Comparison of ENCODE assay signal across 19 cellular contexts in genomic region chr17:62657664-62658063, GRCh38. TPM values are rescaled to one million over a fixed set of nuclear protein-coding genes. Genes with fewer than 3 reads are reported as not detected.
DNase-seq lines count a peak whose midpoint lies in the region; ATAC-seq and TF ChIP-seq lines count a peak whose summit lies in the region.
"Had no signal": no experiment of that assay in that cellular context is flagged by ENCODE, and none has a peak within 500 bp of the region (broad histone marks: within the 10 kb centered on the region; RNA-seq: fewer than 3 reads in every experiment).

No MANE protein-coding gene starts in this region.

- H3K56ac ChIP-seq in H9 (ENCODE audit: insufficient read length, low read depth, low read length), result no peak overlapping the region

- no peak overlapping the region for H3T11ph ChIP-seq in H9 (ENCODE audit: low read length)

- no CpG with 5 or more reads among the region's 9 CpGs for WGBS in H9 (ENCODE audit: extremely low coverage, insufficient read length, low lambda C conversion rate)

- H2BK20ac ChIP-seq in H9 (ENCODE audit: low read depth, low read length, poor library complexity, severe bottlenecking), result no peak overlapping the region

- H3K9me3 ChIP-seq in H9 (ENCODE audit: control insufficient read depth, low read depth, low read length), result no peaks in the 10 kb centered on the region
- H3K9me3 ChIP-seq: HAP-1 had no signal

- H2BK5ac ChIP-seq in H9 (ENCODE audit: insufficient read length, low read length), result no peak overlapping the region

- H4K5ac ChIP-seq in H9 (ENCODE audit: insufficient read length, low read depth, low read length), result no peak overlapping the region

- H3K4me1 ChIP-seq in H9 (ENCODE audit: insufficient read depth, low read length), result no peaks in the 10 kb centered on the region; the same call in 1 of the 2 replicates

- no peak overlapping the region for H4K8ac ChIP-seq in H9 (replicated peaks; ENCODE audit: insufficient read length, low read depth, low read length)

- TF ChIP-seq CTCF in H9 (conservative IDR thresholded peaks at IDR 0.05), result no peak
- TF ChIP-seq CTCF in chondrocyte (IDR thresholded peaks at IDR 0.05), result no peak
- TF ChIP-seq CTCF in mesothelial cell of epicardium (IDR thresholded peaks at IDR 0.05; ENCODE audit: unreplicated experiment), result no peak

- no peaks in the 10 kb centered on the region for H4K20me1 ChIP-seq in H9 (ENCODE audit: control insufficient read depth, insufficient read depth, insufficient read length)

- ATAC-seq in HG02759 (IDR thresholded peaks at IDR 0.05; ENCODE audit: unreplicated experiment) (no peak), HG02610 (IDR thresholded peaks at IDR 0.05; ENCODE audit: unreplicated experiment) (no peak)

- H3K27ac Mint-ChIP-seq in H9, result peak overlapping the region in 2 of 3 experiments; percentile 16 to 78; a peak in 2 of 7 replicates
- no peak overlapping the region for H3K27ac Mint-ChIP-seq in chondrocyte (ENCODE audit: unreplicated experiment)
- H3K27ac Mint-ChIP-seq in mesothelial cell of epicardium, result peak overlapping the region; percentile 71
- H3K27ac Mint-ChIP-seq in activated T-cell treated with anti-CD3 and anti-CD28 coated beads, Interleukin-2, amount 50 U/mL, for 24 hours, result no peak overlapping the region

- no peak overlapping the region for H2BK15ac ChIP-seq in H9 (ENCODE audit: low read depth, low read length)

- no peak for DNase-seq in H9
- DNase-seq in chondrocyte (ENCODE audit: low spot score), result peak; percentile 53
- no peak for DNase-seq in mesothelial cell of epicardium (ENCODE audit: low spot score in 2 of 2, unreplicated experiment in 2 of 2)
- DNase-seq in retina, result peak; percentile 34
- DNase-seq in foreskin melanocyte, result no peak
- DNase-seq in activated T-cell treated with anti-CD3 and anti-CD28 coated beads, Interleukin-2, amount 50 U/mL, for 24 hours, result no peak
- DNase-seq: DMS 273 treated with DMSO at 0.1 percent for 48 hours, DND-41, KG1, MV-4-11, NCI-H1694 treated with DMSO at 0.1 percent for 48 hours, NCI-H774, OCI-M1, SHP77 had no signal

- H3K4me1 Mint-ChIP-seq in H9 (peaks cover 8 to 22% of the 10 kb centered on the region in 2 experiments), chondrocyte (ENCODE audit: low read depth) (peaks cover 51% of the 10 kb centered on the region), mesothelial cell of epicardium (peaks cover 26% of the 10 kb centered on the region)
- peaks cover 16% of the 10 kb centered on the region for H3K4me1 Mint-ChIP-seq in activated T-cell treated with anti-CD3 and anti-CD28 coated beads, Interleukin-2, amount 50 U/mL, for 24 hours (ENCODE audit: low read depth)

- H2BK12ac ChIP-seq in H9 (ENCODE audit: insufficient read length, low read depth, low read length), result no peak overlapping the region

- H3K79me1 ChIP-seq in H9 (ENCODE audit: insufficient read depth, low read depth, low read length, poor library complexity, severe bottlenecking), result no peaks in the 10 kb centered on the region

- H3K27me3 Mint-ChIP-seq in H9 (ENCODE audit: low read depth), result peaks cover 1% of the 10 kb centered on the region; the same call in 1 of the 2 replicates
- H3K27me3 Mint-ChIP-seq in chondrocyte (ENCODE audit: low read depth), result no peaks in the 10 kb centered on the region
- H3K27me3 Mint-ChIP-seq in mesothelial cell of epicardium (ENCODE audit: low read depth), result no peaks in the 10 kb centered on the region
- peaks cover 55% of the 10 kb centered on the region for H3K27me3 Mint-ChIP-seq in activated T-cell treated with anti-CD3 and anti-CD28 coated beads, Interleukin-2, amount 50 U/mL, for 24 hours

- no peak overlapping the region for H4K91ac ChIP-seq in H9 (ENCODE audit: insufficient read length, low read depth, low read length)

- no peaks in the 10 kb centered on the region for H3K27me3 ChIP-seq in H9 (ENCODE audit: insufficient read depth, low read length)

- H2AFZ ChIP-seq in H9 (ENCODE audit: low read length), result no peak overlapping the region

- H3K23ac ChIP-seq in H9 (ENCODE audit: insufficient read length, low read depth, low read length), result no peak overlapping the region

- H3K23me2 ChIP-seq in H9 (ENCODE audit: insufficient read length, low read depth, low read length, poor library complexity, severe bottlenecking), result peaks cover 4% of the 10 kb centered on the region

- H2AK5ac ChIP-seq in H9 (ENCODE audit: insufficient read length, low read length), result no peak overlapping the region

- no peak overlapping the region for H3K9ac ChIP-seq in H9 (ENCODE audit: extremely low read depth, insufficient read length, low read length)

- H3K79me2 ChIP-seq in H9 (ENCODE audit: insufficient read depth, low read length), result no peaks in the 10 kb centered on the region

- H3K4me3 Mint-ChIP-seq in H9, result no peak overlapping the region
- no peak overlapping the region for H3K4me3 Mint-ChIP-seq in chondrocyte (ENCODE audit: unreplicated experiment)
- H3K4me3 Mint-ChIP-seq in mesothelial cell of epicardium, result no peak overlapping the region
- no peak overlapping the region for H3K4me3 Mint-ChIP-seq in activated T-cell treated with anti-CD3 and anti-CD28 coated beads, Interleukin-2, amount 50 U/mL, for 24 hours

- H3K4ac ChIP-seq in H9 (ENCODE audit: low read depth, low read length), result no peak overlapping the region

- no peak overlapping the region for H3K27ac ChIP-seq in H9 (ENCODE audit: insufficient read length, low read depth, low read length)
- H3K27ac ChIP-seq: C4-2B, SK-N-MC had no signal

- H3K9me3 Mint-ChIP-seq in H9 (peaks cover 9% of the 10 kb centered on the region in 2 experiments), chondrocyte (ENCODE audit: low read depth) (peaks cover 8% of the 10 kb centered on the region), mesothelial cell of epicardium (peaks cover 16% of the 10 kb centered on the region)
- peaks cover 13% of the 10 kb centered on the region for H3K9me3 Mint-ChIP-seq in activated T-cell treated with anti-CD3 and anti-CD28 coated beads, Interleukin-2, amount 50 U/mL, for 24 hours

- peaks cover 3 to 22% (median 12%) of the 10 kb centered on the region in 3 experiments for H3K36me3 Mint-ChIP-seq in H9 (ENCODE audit: insufficient read depth in 1 of 3, low read depth in 3 of 3)
- peaks cover 11% of the 10 kb centered on the region for H3K36me3 Mint-ChIP-seq in chondrocyte (ENCODE audit: low read depth)
- peaks cover 13% of the 10 kb centered on the region for H3K36me3 Mint-ChIP-seq in mesothelial cell of epicardium
- no peaks in the 10 kb centered on the region for H3K36me3 Mint-ChIP-seq in activated T-cell treated with anti-CD3 and anti-CD28 coated beads, Interleukin-2, amount 50 U/mL, for 24 hours (ENCODE audit: low read depth)

- H3K18ac ChIP-seq in H9 (ENCODE audit: insufficient read length, low read depth, low read length), result no peak overlapping the region

- H2BK120ac ChIP-seq in H9 (ENCODE audit: low read depth, low read length, poor library complexity, severe bottlenecking), result no peak overlapping the region

- no peak overlapping the region for H3K4me2 ChIP-seq in H9 (ENCODE audit: insufficient read depth, insufficient read length, low read length)

- no peak overlapping the region for H3K14ac ChIP-seq in H9 (ENCODE audit: insufficient read depth, low read length)

RNA-seq across cellular contexts. Expression of gene MRC2, which starts 30.2 kb away (rescaled TPM):
- total RNA-seq in H9 (2021) (18.7 and 21.6 TPM in 2 replicates), chondrocyte (347 to 378 TPM (median 353 TPM) in 3 replicates), mesothelial cell of epicardium (115 to 120 TPM (median 119 TPM) in 3 replicates)

Comparison
In these comparisons a context has a peak if more than half of its experiments do, and no peak if none do; other contexts are left out.
1. DNase-seq: peak in chondrocyte (single experiment) and retina (single experiment); none in H9 (single experiment), mesothelial cell of epicardium (0 of 2), foreskin melanocyte (single experiment) and activated T-cell treated with anti-CD3 and anti-CD28 coated beads, Interleukin-2, amount 50 U/mL, for 24 hours (single experiment).
2. H3K27ac Mint-ChIP-seq: peak in H9 (2 of 3) and mesothelial cell of epicardium (single experiment); none in chondrocyte (single experiment) and activated T-cell treated with anti-CD3 and anti-CD28 coated beads, Interleukin-2, amount 50 U/mL, for 24 hours (single experiment).